ENCODE assay signal across 9 cellular contexts in the genomic region with DNA sequence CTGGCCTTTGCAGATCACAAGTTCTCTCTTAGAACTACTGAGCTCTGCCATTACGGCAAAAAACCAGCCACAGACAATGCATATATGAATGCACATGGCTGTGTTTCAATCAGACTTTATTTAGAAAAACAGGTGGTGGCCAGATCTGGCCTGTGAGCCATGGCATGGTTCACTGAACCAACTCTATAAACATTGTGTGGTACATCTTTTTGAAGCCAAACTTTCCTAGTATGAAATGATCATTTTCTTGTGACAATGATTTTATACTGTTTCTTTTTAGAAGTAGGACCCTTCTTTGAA.
DNase-seq lines count a peak whose midpoint lies in the region; ATAC-seq and TF ChIP-seq lines count a peak whose summit lies in the region.
"Had no signal": no experiment of that assay in that cellular context is flagged by ENCODE, and none has a peak within 500 bp of the region (broad histone marks: within the 10 kb centered on the region; RNA-seq: fewer than 3 reads in every experiment).

No MANE protein-coding gene starts in this region.

- no peaks in the 10 kb centered on the region for H3K27me3 ChIP-seq in Loucy (ENCODE audit: insufficient read depth, low read length, poor library complexity, severe bottlenecking)

- H3K79me2 ChIP-seq in Loucy (ENCODE audit: insufficient read depth, low read length) = peaks cover 52% of the 10 kb centered on the region

- H3K4me1 ChIP-seq in Loucy (ENCODE audit: insufficient read depth, low read length, poor library complexity, severe bottlenecking) = peaks cover 47% of the 10 kb centered on the region

- peak overlapping the region; percentile 90 for H3K4me2 ChIP-seq in Loucy (ENCODE audit: low read depth, low read length, poor library complexity, severe bottlenecking)

- H3K9me2 ChIP-seq in Loucy (replicated peaks; ENCODE audit: low read depth, low read length) = no peaks in the 10 kb centered on the region

- H3K9me3 ChIP-seq in Loucy (ENCODE audit: insufficient read depth, low read depth, low read length) = no peaks in the 10 kb centered on the region

- no peaks in the 10 kb centered on the region for H3K36me3 ChIP-seq in Loucy (ENCODE audit: insufficient read depth, low read length)

- TF ChIP-seq CTCF in Loucy (conservative IDR thresholded peaks at IDR 0.05; ENCODE audit: low read length) = no peak

- ATAC-seq in GM21576 (IDR thresholded peaks at IDR 0.05; ENCODE audit: unreplicated experiment) = peak; percentile 46
- no peak for ATAC-seq in HG03457 (IDR thresholded peaks at IDR 0.05; ENCODE audit: unreplicated experiment)
- ATAC-seq: K562 had no signal

- H4K20me1 ChIP-seq in Loucy (ENCODE audit: insufficient read depth, low read length, poor library complexity, severe bottlenecking) = no peaks in the 10 kb centered on the region

- H3K4me3 ChIP-seq in Loucy (ENCODE audit: low read length, poor library complexity, severe bottlenecking) (peak overlapping the region; percentile 83), skin epidermis (peak overlapping the region in 5 of 7 experiments; percentile 2 to 29 (median 10))
- H3K4me3 ChIP-seq: K562 had no signal

- peak overlapping the region; percentile 78 for H3K9ac ChIP-seq in Loucy (ENCODE audit: low read depth, low read length, poor library complexity, severe bottlenecking)

- peak overlapping the region in 4 of 21 experiments; percentile 52 to 82 (median 58) for H3K27ac ChIP-seq in skin epidermis

- peak; percentile 47 for DNase-seq in activated CD8-positive, alpha-beta memory T cell treated with anti-CD3 and anti-CD28 coated beads, Interleukin-2, amount 50 U/mL, for 48 hours
- no peak for DNase-seq in activated CD8-positive, alpha-beta memory T cell treated with anti-CD3 and anti-CD28 coated beads, Interleukin-2, amount 50 U/mL, for 4 hours
- DNase-seq in amniotic stem cell (lab: John Stamatoyannopoulos, UW) (no peak), NCI-H345 (lab: John Stamatoyannopoulos, UW) (no peak)

- no peaks in the 10 kb centered on the region for H3F3A ChIP-seq in Loucy (ENCODE audit: low read depth)

- peak overlapping the region; percentile 71; the same call in 1 of the 2 replicates for H2AFZ ChIP-seq in Loucy (ENCODE audit: low read length)
